ENCODE assay signal across 10 cellular contexts in genomic region chr10:93413252-93413689, GRCh38.
DNase-seq lines count a peak whose midpoint lies in the region; ATAC-seq and TF ChIP-seq lines count a peak whose summit lies in the region.
"Had no signal": no experiment of that assay in that cellular context is flagged by ENCODE, and none has a peak within 500 bp of the region (broad histone marks: within the 10 kb centered on the region; RNA-seq: fewer than 3 reads in every experiment).

No MANE protein-coding gene starts in this region.

- no peaks in the 10 kb centered on the region for H3K27me3 Mint-ChIP-seq in activated naive CD8-positive, alpha-beta T cell treated with anti-CD3 and anti-CD28 coated beads, Interleukin-2, amount 50 U/mL, for 24 hours
- H3K27me3 Mint-ChIP-seq in naive B cell (no peaks in the 10 kb centered on the region), glutamatergic neuron (ENCODE audit: unreplicated experiment) (peaks cover 2% of the 10 kb centered on the region)
- H3K27me3 Mint-ChIP-seq: IgD-negative memory B cell had no signal

- no peak overlapping the region for H3K4me3 Mint-ChIP-seq in activated naive CD8-positive, alpha-beta T cell treated with anti-CD3 and anti-CD28 coated beads, Interleukin-2, amount 50 U/mL, for 24 hours
- peak overlapping the region in 5 of 8 donors; percentile 12 to 81 (median 43) for H3K4me3 Mint-ChIP-seq in naive B cell
- H3K4me3 Mint-ChIP-seq in glutamatergic neuron (ENCODE audit: unreplicated experiment): no peak overlapping the region

- peak overlapping the region; percentile 57 for H3K27ac Mint-ChIP-seq in activated naive CD8-positive, alpha-beta T cell treated with anti-CD3 and anti-CD28 coated beads, Interleukin-2, amount 50 U/mL, for 24 hours
- peak overlapping the region in 4 of 6 donors; percentile 7 to 89 (median 70) for H3K27ac Mint-ChIP-seq in naive B cell
- H3K27ac Mint-ChIP-seq in glutamatergic neuron (ENCODE audit: unreplicated experiment): no peak overlapping the region

- H3K36me3 Mint-ChIP-seq in activated naive CD8-positive, alpha-beta T cell treated with anti-CD3 and anti-CD28 coated beads, Interleukin-2, amount 50 U/mL, for 24 hours (ENCODE audit: low read depth): peaks cover 6% of the 10 kb centered on the region
- H3K36me3 Mint-ChIP-seq in naive B cell: no peaks in the 10 kb centered on the region
- peaks cover 4% of the 10 kb centered on the region for H3K36me3 Mint-ChIP-seq in glutamatergic neuron (ENCODE audit: unreplicated experiment)

- no peaks in the 10 kb centered on the region for H3K9me3 Mint-ChIP-seq in activated naive CD8-positive, alpha-beta T cell treated with anti-CD3 and anti-CD28 coated beads, Interleukin-2, amount 50 U/mL, for 24 hours
- H3K9me3 Mint-ChIP-seq in naive B cell (peaks cover 0 to 4% (median 0%) of the 10 kb centered on the region in 7 donors), glutamatergic neuron (ENCODE audit: unreplicated experiment) (no peaks in the 10 kb centered on the region)

- DNase-seq in Ammon's horn (ENCODE audit: low spot score) (peak; percentile 40), NOMO-1 (lab: John Stamatoyannopoulos, UW; ENCODE audit: unreplicated experiment in 2 of 2) (peak; percentile 51 to 57), naive B cell (no peak), NCI-H524 treated with DMSO at 0.1 percent for 48 hours (lab: John Stamatoyannopoulos, UW) (no peak), glutamatergic neuron (no peak)
- DNase-seq in activated naive CD8-positive, alpha-beta T cell treated with anti-CD3 and anti-CD28 coated beads, Interleukin-2, amount 50 U/mL, for 24 hours: peak; percentile 8
- DNase-seq: DMS153 had no signal

- ATAC-seq in activated naive CD8-positive, alpha-beta T cell treated with anti-CD3 and anti-CD28 coated beads, Interleukin-2, amount 50 U/mL, for 24 hours: peak; percentile 45
- ATAC-seq in naive B cell (ENCODE audit: low read depth in 2 of 2) (peak in 1 of 2 donors; percentile 29), GM21576 (IDR thresholded peaks at IDR 0.05; ENCODE audit: unreplicated experiment) (no peak), GM19324 (IDR thresholded peaks at IDR 0.05; ENCODE audit: low FRiP score, unreplicated experiment) (no peak)

- TF ChIP-seq CTCF in glutamatergic neuron (IDR thresholded peaks at IDR 0.05; ENCODE audit: partially characterized antibody, unreplicated experiment): no peak

- H3K4me1 Mint-ChIP-seq in activated naive CD8-positive, alpha-beta T cell treated with anti-CD3 and anti-CD28 coated beads, Interleukin-2, amount 50 U/mL, for 24 hours: peaks cover 49% of the 10 kb centered on the region
- peaks cover 14 to 42% (median 38%) of the 10 kb centered on the region in 3 donors for H3K4me1 Mint-ChIP-seq in naive B cell
- no peaks in the 10 kb centered on the region for H3K4me1 Mint-ChIP-seq in glutamatergic neuron (ENCODE audit: low read depth, unreplicated experiment)

Comparison
In these comparisons a context has a peak if more than half of its experiments do, and no peak if none do; other contexts are left out.
1. DNase-seq: peak in Ammon's horn (single experiment), NOMO-1 (2 of 2) and activated naive CD8-positive, alpha-beta T cell treated with anti-CD3 and anti-CD28 coated beads, Interleukin-2, amount 50 U/mL, for 24 hours (single experiment); none in naive B cell (single experiment), NCI-H524 treated with DMSO at 0.1 percent for 48 hours (single experiment) and glutamatergic neuron (single experiment).
2. H3K4me3 Mint-ChIP-seq: peak in naive B cell (5 of 8); none in activated naive CD8-positive, alpha-beta T cell treated with anti-CD3 and anti-CD28 coated beads, Interleukin-2, amount 50 U/mL, for 24 hours (single experiment) and glutamatergic neuron (single experiment).